ENCODE assay signal across 1 cellular context in genomic region chr17:75846701-75847594, GRCh38.
TF ChIP-seq lines count a peak whose summit lies in the region.

No MANE protein-coding gene starts in this region.

TF ChIP-seq in HepG2, 621 proteins besides CTCF, POLR2A, EP300 and RAD21 (continued from another document and continues in another):
- TF ChIP-seq E2F2 (CRISPR knock-in tag; IDR thresholded peaks at IDR 0.05; ENCODE audit: borderline replicate concordance) = 0 out of 2 replicates have a peak, but pooled peaks have one; percentile 68
- peak; percentile 91 for TF ChIP-seq ZNF749 (CRISPR knock-in tag; IDR thresholded peaks at IDR 0.05; ENCODE audit: borderline replicate concordance)
- TF ChIP-seq SNAPC5 (CRISPR knock-in tag; IDR thresholded peaks at IDR 0.05; ENCODE audit: borderline replicate concordance) = no peak
- TF ChIP-seq ZNF292 (CRISPR knock-in tag; IDR thresholded peaks at IDR 0.05; ENCODE audit: borderline replicate concordance, low read depth) = peak; percentile 95
- no peak for TF ChIP-seq TFDP2 (CRISPR knock-in tag; IDR thresholded peaks at IDR 0.05)
- peak; percentile 48; the same call in 1 of the 2 replicates for TF ChIP-seq ZKSCAN8 (CRISPR knock-in tag; IDR thresholded peaks at IDR 0.05; ENCODE audit: borderline replicate concordance)
- TF ChIP-seq RFXAP (CRISPR knock-in tag; IDR thresholded peaks at IDR 0.05; ENCODE audit: borderline replicate concordance) = peak; percentile 86
- peak; percentile 68; the same call in 1 of the 2 replicates for TF ChIP-seq IRF2 (CRISPR knock-in tag; IDR thresholded peaks at IDR 0.05)
- TF ChIP-seq MLX (CRISPR knock-in tag; IDR thresholded peaks at IDR 0.05) = peak; percentile 66; the same call in 1 of the 2 replicates
- peak; percentile 82; the same call in 1 of the 2 replicates for TF ChIP-seq ZNF614 (CRISPR knock-in tag; IDR thresholded peaks at IDR 0.05; ENCODE audit: borderline replicate concordance)
- TF ChIP-seq ZNF782 (CRISPR knock-in tag; IDR thresholded peaks at IDR 0.05; ENCODE audit: borderline replicate concordance) = no peak; the same call in 1 of the 2 replicates
- peak; percentile 96 for TF ChIP-seq ZNF589 (CRISPR knock-in tag; conservative IDR thresholded peaks at IDR 0.05)
- TF ChIP-seq ZNF136 (CRISPR knock-in tag; IDR thresholded peaks at IDR 0.05; ENCODE audit: low read depth) = no peak
- peak; percentile 88 for TF ChIP-seq ERF (CRISPR knock-in tag; IDR thresholded peaks at IDR 0.05)
- no peak for TF ChIP-seq MAFG (CRISPR knock-in tag; IDR thresholded peaks at IDR 0.05)
- TF ChIP-seq RORA (CRISPR knock-in tag; IDR thresholded peaks at IDR 0.05) = no peak
- TF ChIP-seq ZNF740 (CRISPR knock-in tag; IDR thresholded peaks at IDR 0.05) = no peak
- TF ChIP-seq EZH2 (conservative IDR thresholded peaks at IDR 0.05; ENCODE audit: low read depth, low read length) = no peak
- TF ChIP-seq ZNF839 (CRISPR knock-in tag; IDR thresholded peaks at IDR 0.05; ENCODE audit: borderline replicate concordance) = no peak
- TF ChIP-seq ATF7-NPFF (CRISPR knock-in tag; IDR thresholded peaks at IDR 0.05; ENCODE audit: low read depth) = peak; percentile 88
- no peak for TF ChIP-seq SRSF4 (IDR thresholded peaks at IDR 0.05; ENCODE audit: low read depth, low read length, poor library complexity, severe bottlenecking)
- TF ChIP-seq MTA1 (CRISPR knock-in tag; IDR thresholded peaks at IDR 0.05; ENCODE audit: borderline replicate concordance) = peak; percentile 99
- peak; percentile 87; the same call in 1 of the 2 replicates for TF ChIP-seq NKX3-1 (CRISPR knock-in tag; IDR thresholded peaks at IDR 0.05)
- TF ChIP-seq STAT6 (CRISPR knock-in tag; IDR thresholded peaks at IDR 0.05; ENCODE audit: borderline replicate concordance) = 0 out of 2 replicates have a peak, but pooled peaks have one; percentile 68
- peak; percentile 96 for TF ChIP-seq ZNF256 (CRISPR knock-in tag; conservative IDR thresholded peaks at IDR 0.05)
- peak; percentile 47; the same call in 1 of the 2 replicates for TF ChIP-seq ZNF792 (CRISPR knock-in tag; IDR thresholded peaks at IDR 0.05)
- peak; percentile 73; the same call in 1 of the 2 replicates for TF ChIP-seq MAZ (IDR thresholded peaks at IDR 0.05; ENCODE audit: borderline replicate concordance, low read depth, low read length)
- TF ChIP-seq MAZ (CRISPR knock-in tag; IDR thresholded peaks at IDR 0.05; ENCODE audit: low read depth) = peak; percentile 93
- peak; percentile 94; the same call in 1 of the 2 replicates for TF ChIP-seq ZIK1 (CRISPR knock-in tag; IDR thresholded peaks at IDR 0.05; ENCODE audit: borderline replicate concordance, low read depth)
- TF ChIP-seq ZNF30 (CRISPR knock-in tag; IDR thresholded peaks at IDR 0.05) = no peak
- TF ChIP-seq SETDB1 (CRISPR knock-in tag; IDR thresholded peaks at IDR 0.05; ENCODE audit: borderline replicate concordance) = no peak
- TF ChIP-seq ZBTB42 (CRISPR knock-in tag; IDR thresholded peaks at IDR 0.05) = no peak
- TF ChIP-seq NR3C1 (CRISPR knock-in tag; IDR thresholded peaks at IDR 0.05) = no peak
- 0 out of 2 replicates have a peak, but pooled peaks have one; percentile 82 for TF ChIP-seq ZNF276 (CRISPR knock-in tag; IDR thresholded peaks at IDR 0.05; ENCODE audit: low read depth)
- TF ChIP-seq MED13 (CRISPR knock-in tag; IDR thresholded peaks at IDR 0.05) = peak; percentile 89
- TF ChIP-seq NPAS2 (CRISPR knock-in tag; IDR thresholded peaks at IDR 0.05; ENCODE audit: borderline replicate concordance) = no peak
- TF ChIP-seq HNF1A (IDR thresholded peaks at IDR 0.05; ENCODE audit: low read depth) = no peak
- peak; percentile 90 for TF ChIP-seq HNF1A (CRISPR knock-in tag; IDR thresholded peaks at IDR 0.05; ENCODE audit: borderline replicate concordance)
- TF ChIP-seq SALL1 (CRISPR knock-in tag; IDR thresholded peaks at IDR 0.05) = peak; percentile 98
- TF ChIP-seq ZNF780A (CRISPR knock-in tag; IDR thresholded peaks at IDR 0.05) = peak; percentile 82; the same call in 1 of the 2 replicates
- TF ChIP-seq ELK4 (CRISPR knock-in tag; IDR thresholded peaks at IDR 0.05; ENCODE audit: borderline replicate concordance) = no peak
- TF ChIP-seq DNMT3B (CRISPR knock-in tag; conservative IDR thresholded peaks at IDR 0.05) = no peak
- peak; percentile 85 for TF ChIP-seq UBTF (CRISPR knock-in tag; IDR thresholded peaks at IDR 0.05)
- no peak for TF ChIP-seq MBNL3 (CRISPR knock-in tag; conservative IDR thresholded peaks at IDR 0.05)
- peak; percentile 90 for TF ChIP-seq HNF4G (IDR thresholded peaks at IDR 0.05; ENCODE audit: borderline replicate concordance, low read depth, low read length)
- TF ChIP-seq HNF4G (CRISPR knock-in tag; IDR thresholded peaks at IDR 0.05; ENCODE audit: borderline replicate concordance, low read depth) = peak; percentile 63; the same call in 1 of the 2 replicates
- peak; percentile 62; the same call in 1 of the 2 replicates for TF ChIP-seq CENPT (CRISPR knock-in tag; IDR thresholded peaks at IDR 0.05; ENCODE audit: low read depth)
- no peak for TF ChIP-seq NBN (conservative IDR thresholded peaks at IDR 0.05)
- no peak for TF ChIP-seq ZNF337 (CRISPR knock-in tag; IDR thresholded peaks at IDR 0.05; ENCODE audit: borderline replicate concordance, low read depth)
- TF ChIP-seq MYPOP (CRISPR knock-in tag; IDR thresholded peaks at IDR 0.05) = peak; percentile 75
